21 cellular contexts compared by ENCODE assay signal in genomic region chr3:128550471-128551126, GRCh38. TPM values are rescaled to one million over a fixed set of nuclear protein-coding genes. Genes with fewer than 3 reads are reported as not detected.
"Had no signal": no experiment of that assay in that cellular context is flagged by ENCODE, and none has a peak within 500 bp of the region (broad histone marks: within the 10 kb centered on the region; RNA-seq: fewer than 3 reads in every experiment).

No MANE protein-coding gene starts in this region.

- DNase-seq: activated CD4-positive, alpha-beta T cell treated with anti-CD3 and anti-CD28 coated beads, Interleukin-2, amount 50 U/mL, for 4 hours; activated CD4-positive, CD25-positive, alpha-beta regulatory T cell treated with anti-CD3 and anti-CD28 coated beads, Interleukin-2, amount 50 U/mL, for 72 hours; activated effector memory CD4-positive, alpha-beta T cell treated with anti-CD3 and anti-CD28 coated beads, Interleukin-2, amount 50 U/mL, for 16 hours; activated naive CD8-positive, alpha-beta T cell treated with anti-CD3 and anti-CD28 coated beads for 36 hours; activated T-cell treated with anti-CD3 and anti-CD28 coated beads, Interleukin-2, amount 50 U/mL, for 48 hours; amygdala; body of pancreas; caudate nucleus; cortex of kidney; effector CD8-positive, alpha-beta T cell; foreskin keratinocyte; glutamatergic neuron; immature natural killer cell; naive B cell; retina; stimulated activated CD4-positive, alpha-beta T cell treated with anti-CD3 and anti-CD28 coated beads, Interleukin-15, amount 100 ng/mL, for 24 hours; stimulated activated CD4-positive, alpha-beta T cell treated with anti-CD3 and anti-CD28 coated beads, Interleukin-4, amount 100 ng/mL, for 1 hour; testis had no signal

- H3K4me1 Mint-ChIP-seq: immature natural killer cell had no signal

- H3K36me3 ChIP-seq: neutrophil had no signal

- H3K4me3 Mint-ChIP-seq: activated naive CD8-positive, alpha-beta T cell treated with anti-CD3 and anti-CD28 coated beads for 36 hours; immature natural killer cell; naive B cell; stimulated activated naive CD8-positive, alpha-beta T cell treated with anti-CD3 and anti-CD28 coated beads, Interleukin-15, Interleukin-2, amounts not matched to agents 100 ng/mL and 50 ng/mL, for 24 hours had no signal

- H3K27me3 ChIP-seq: body of pancreas, testis had no signal

- H3K9me3 Mint-ChIP-seq: activated naive CD8-positive, alpha-beta T cell treated with anti-CD3 and anti-CD28 coated beads for 36 hours; stimulated activated naive CD8-positive, alpha-beta T cell treated with anti-CD3 and anti-CD28 coated beads, Interleukin-15, Interleukin-2, amounts not matched to agents 100 ng/mL and 50 ng/mL, for 24 hours had no signal

- H3K27ac ChIP-seq: body of pancreas, foreskin keratinocyte, neutrophil, testis had no signal

- H3K4me1 ChIP-seq: body of pancreas, testis had no signal

- H3K36me3 Mint-ChIP-seq: activated naive CD8-positive, alpha-beta T cell treated with anti-CD3 and anti-CD28 coated beads for 36 hours; immature natural killer cell; naive B cell had no signal

- H3K9me3 ChIP-seq: body of pancreas, neutrophil, testis had no signal

- ATAC-seq: body of pancreas, foreskin keratinocyte had no signal

- FAIRE-seq: urothelium cell line had no signal

- H3K27ac Mint-ChIP-seq: activated naive CD8-positive, alpha-beta T cell treated with anti-CD3 and anti-CD28 coated beads for 36 hours; immature natural killer cell; naive B cell; stimulated activated naive CD8-positive, alpha-beta T cell treated with anti-CD3 and anti-CD28 coated beads, Interleukin-15, Interleukin-2, amounts not matched to agents 100 ng/mL and 50 ng/mL, for 24 hours had no signal

- H3K4me3 ChIP-seq: body of pancreas, testis had no signal

RNA-seq across cellular contexts. Expression of gene GATA2, which starts 57.6 kb away (rescaled TPM):
- total RNA-seq: foreskin keratinocyte had no signal
- polyA plus RNA-seq: foreskin keratinocyte had no signal
